9 cellular contexts compared by ENCODE assay signal in the genomic region with DNA sequence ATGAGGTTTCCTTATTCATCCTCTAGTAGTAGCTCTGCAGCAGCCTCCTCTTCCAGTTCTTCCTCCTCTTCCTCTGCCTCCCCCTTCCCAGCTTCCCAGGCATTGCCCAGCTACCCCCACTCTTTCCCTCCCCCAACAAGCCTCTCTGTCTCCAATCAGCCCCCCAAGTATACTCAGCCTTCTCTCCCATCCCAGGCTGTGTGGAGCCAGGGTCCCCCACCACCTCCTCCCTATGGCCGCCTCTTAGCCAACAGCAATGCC. TPM values are rescaled to one million over a fixed set of nuclear protein-coding genes. Genes with fewer than 3 reads are reported as not detected.
DNase-seq lines count a peak whose midpoint lies in the region; ATAC-seq and TF ChIP-seq lines count a peak whose summit lies in the region.
"Had no signal": no experiment of that assay in that cellular context is flagged by ENCODE, and none has a peak within 500 bp of the region (broad histone marks: within the 10 kb centered on the region; RNA-seq: fewer than 3 reads in every experiment).

No MANE protein-coding gene starts in this region.

- peak overlapping the region; percentile 94 for H3K27ac Mint-ChIP-seq in activated T-cell treated with anti-CD3 and anti-CD28 coated beads, Interleukin-2, amount 50 U/mL, for 72 hours

- H3K36me3 Mint-ChIP-seq in activated T-cell treated with anti-CD3 and anti-CD28 coated beads, Interleukin-2, amount 50 U/mL, for 72 hours (ENCODE audit: insufficient read depth in 2 of 2) = peaks cover 0 to 9% of the 10 kb centered on the region in 2 donors

- 0 out of 2 replicates have a peak overlapping the region, but pooled peaks have one; percentile 92 for H3K27ac ChIP-seq in SK-N-MC
- H3K27ac ChIP-seq in esophagus muscularis mucosa (replicated peaks in 1 of 4) = peak overlapping the region; percentile 91 to 95 (median 93)
- H3K27ac ChIP-seq in stomach smooth muscle (ENCODE audit: low read length) = peak overlapping the region; percentile 93
- H3K27ac ChIP-seq in hepatocyte = no peak overlapping the region

- H3K4me1 Mint-ChIP-seq in activated T-cell treated with anti-CD3 and anti-CD28 coated beads, Interleukin-2, amount 50 U/mL, for 72 hours (ENCODE audit: low read depth) = peaks cover 74% of the 10 kb centered on the region

- no peak overlapping the region for H2AFZ ChIP-seq in hepatocyte

- no peak for ATAC-seq in activated T-cell treated with anti-CD3 and anti-CD28 coated beads, Interleukin-2, amount 50 U/mL, for 72 hours (replicated peaks in 1 of 2)
- ATAC-seq: SK-N-SH treated with all-trans-retinoic acid at 6 μM for 48 hours had no signal

- H3K9me3 Mint-ChIP-seq in activated T-cell treated with anti-CD3 and anti-CD28 coated beads, Interleukin-2, amount 50 U/mL, for 72 hours = no peaks in the 10 kb centered on the region

- H3K9me3 ChIP-seq in SK-N-MC (ENCODE audit: low read depth, low read length) (no peaks in the 10 kb centered on the region), esophagus muscularis mucosa (no peaks in the 10 kb centered on the region), stomach smooth muscle (ENCODE audit: control insufficient read depth in 2 of 2, low read length in 2 of 2) (no peaks in the 10 kb centered on the region), hepatocyte (ENCODE audit: low read depth) (no peaks in the 10 kb centered on the region)

- no peak overlapping the region for H3K4me3 ChIP-seq in SK-N-MC
- no peak overlapping the region for H3K4me3 ChIP-seq in esophagus muscularis mucosa
- no peak overlapping the region for H3K4me3 ChIP-seq in stomach smooth muscle (ENCODE audit: low read length in 2 of 2)
- no peak overlapping the region for H3K4me3 ChIP-seq in hepatocyte

- TF ChIP-seq POLR2A in esophagus muscularis mucosa (IDR thresholded peaks at IDR 0.05; ENCODE audit: low read depth) = no peak

- H3K9ac ChIP-seq in SK-N-MC (ENCODE audit: insufficient read length) (no peak overlapping the region), stomach smooth muscle (ENCODE audit: low read length in 2 of 2) (no peak overlapping the region)

- peaks cover 61% of the 10 kb centered on the region for H3K79me2 ChIP-seq in hepatocyte

- no peak overlapping the region for H3K4me2 ChIP-seq in hepatocyte

- H3K4me3 Mint-ChIP-seq in activated T-cell treated with anti-CD3 and anti-CD28 coated beads, Interleukin-2, amount 50 U/mL, for 72 hours = peak overlapping the region; percentile 83 to 96

- peaks cover 57% of the 10 kb centered on the region for H3K36me3 ChIP-seq in SK-N-MC (ENCODE audit: insufficient read depth, low read length)
- H3K36me3 ChIP-seq in esophagus muscularis mucosa = peaks cover 6 to 63% (median 61%) of the 10 kb centered on the region in 4 donors
- H3K36me3 ChIP-seq in stomach smooth muscle (ENCODE audit: control insufficient read depth in 2 of 2, insufficient read depth in 2 of 2, low read length in 2 of 2) = peaks cover 20 to 33% of the 10 kb centered on the region in 2 donors
- H3K36me3 ChIP-seq in hepatocyte (replicated peaks; ENCODE audit: insufficient read depth, low read depth) = no peaks in the 10 kb centered on the region

- TF ChIP-seq EP300 in esophagus muscularis mucosa (IDR thresholded peaks at IDR 0.05) = no peak

- H3K9me2 ChIP-seq in hepatocyte (replicated peaks; ENCODE audit: insufficient read depth) = no peaks in the 10 kb centered on the region

- H4K20me1 ChIP-seq in hepatocyte (ENCODE audit: insufficient read depth, poor library complexity, severe bottlenecking) = peaks cover 29% of the 10 kb centered on the region

- intact Hi-C loops in esophagus muscularis mucosa (cut with DNase I) = no loop called here

- H3K27me3 ChIP-seq in esophagus muscularis mucosa (no peaks in the 10 kb centered on the region), stomach smooth muscle (ENCODE audit: control insufficient read depth in 1 of 2, insufficient read depth in 2 of 2, low read length in 2 of 2) (no peaks in the 10 kb centered on the region), hepatocyte (no peaks in the 10 kb centered on the region)

- no peaks in the 10 kb centered on the region for H3K27me3 Mint-ChIP-seq in activated T-cell treated with anti-CD3 and anti-CD28 coated beads, Interleukin-2, amount 50 U/mL, for 72 hours (ENCODE audit: low read depth)

- peaks cover 70 to 91% (median 86%) of the 10 kb centered on the region in 4 donors for H3K4me1 ChIP-seq in esophagus muscularis mucosa
- H3K4me1 ChIP-seq in stomach smooth muscle (ENCODE audit: control insufficient read depth, insufficient read depth, low read length) = peaks cover 48% of the 10 kb centered on the region
- H3K4me1 ChIP-seq in hepatocyte (ENCODE audit: insufficient read depth) = peaks cover 28% of the 10 kb centered on the region

- in situ Hi-C loops in ACHN (cut with HindIII; ENCODE audit: low pct_ligation_motif_present, low pct_unique_long_range_greater_than_20kb, low sequenced_read_pairs) = no loop called here

- TF ChIP-seq CTCF in esophagus muscularis mucosa (IDR thresholded peaks at IDR 0.05) (no peak), hepatocyte (IDR thresholded peaks at IDR 0.05; ENCODE audit: poor library complexity) (no peak)

- WGBS in esophagus muscularis mucosa = 92% methylated on average over 1 of the region's 1 CpG
- WGBS in hepatocyte (ENCODE audit: low lambda C conversion rate, missing lambda C conversion rate) = 100% methylated on average over 1 of the region's 1 CpG

- no peak for DNase-seq in activated T-cell treated with anti-CD3 and anti-CD28 coated beads, Interleukin-2, amount 50 U/mL, for 72 hours
- DNase-seq in activated T-cell treated with anti-CD3 and anti-CD28 coated beads, Interleukin-2, amount 50 U/mL, for 1 hour = no peak
- DNase-seq in SK-N-MC (ENCODE audit: low read depth, low spot score) (no peak), esophagus muscularis mucosa (ENCODE audit: extremely low spot score) (no peak), inferior parietal cortex (ENCODE audit: extremely low spot score) (no peak), hepatocyte (ENCODE audit: low spot score) (no peak), ACHN (no peak)

RNA-seq across cellular contexts. Expression of gene RNU7-1, which starts 7.3 kb away (rescaled TPM):
- total RNA-seq in activated T-cell treated with anti-CD3 and anti-CD28 coated beads, Interleukin-2, amount 50 U/mL, for 72 hours = not detected
- total RNA-seq in esophagus muscularis mucosa (not detected), hepatocyte (not detected in 2 replicates)
- polyA plus RNA-seq in hepatocyte = not detected in 2 replicates

RNA-seq across cellular contexts. Expression of gene C12orf57, which starts 7.5 kb away (rescaled TPM):
- 100 to 1,000 TPM; 259 to 301 TPM for total RNA-seq in activated T-cell treated with anti-CD3 and anti-CD28 coated beads, Interleukin-2, amount 50 U/mL, for 72 hours
- total RNA-seq in esophagus muscularis mucosa = 100 to 1,000 TPM; 307 to 437 (median 325) TPM
- total RNA-seq in hepatocyte = 219 and 289 TPM in 2 replicates
- polyA plus RNA-seq in hepatocyte = 217 and 219 TPM in 2 replicates

RNA-seq across cellular contexts. Expression of gene ATN1, which starts 8.5 kb away (rescaled TPM):
- 10 to 100 TPM; 51.4 to 64.9 TPM for total RNA-seq in activated T-cell treated with anti-CD3 and anti-CD28 coated beads, Interleukin-2, amount 50 U/mL, for 72 hours
- total RNA-seq in esophagus muscularis mucosa (100 to 1,000 TPM in 2 of 4 donors, 10 to 100 TPM in 2; 72.2 to 163 (median 92.4) TPM), hepatocyte (11.1 and 15.8 TPM in 2 replicates)
- 32.7 and 43.7 TPM in 2 replicates for polyA plus RNA-seq in hepatocyte

RNA-seq across cellular contexts. Expression of gene PTPN6, which starts 14.8 kb away (rescaled TPM):
- total RNA-seq in activated T-cell treated with anti-CD3 and anti-CD28 coated beads, Interleukin-2, amount 50 U/mL, for 72 hours = 100 to 1,000 TPM; 238 to 313 TPM
- total RNA-seq in esophagus muscularis mucosa (10 to 100 TPM in 3 of 4 donors, 1 to 10 TPM in 1; 9.1 to 16.9 (median 13.3) TPM), hepatocyte (14.5 and 17.2 TPM in 2 replicates)
- polyA plus RNA-seq in hepatocyte = 20.8 and 25.4 TPM in 2 replicates

RNA-seq across cellular contexts. Expression of gene ENO2, which starts 21.9 kb away (rescaled TPM):
- total RNA-seq in activated T-cell treated with anti-CD3 and anti-CD28 coated beads, Interleukin-2, amount 50 U/mL, for 72 hours = 100 to 1,000 TPM; 115 to 145 TPM
- 10 to 100 TPM; 28.7 to 49.7 (median 40.0) TPM for total RNA-seq in esophagus muscularis mucosa
- 11.1 and 11.8 TPM in 2 replicates for total RNA-seq in hepatocyte
- polyA plus RNA-seq in hepatocyte = 14.2 and 18.8 TPM in 2 replicates
